ENCODE assay signal across 1 cellular context in the genomic region with DNA sequence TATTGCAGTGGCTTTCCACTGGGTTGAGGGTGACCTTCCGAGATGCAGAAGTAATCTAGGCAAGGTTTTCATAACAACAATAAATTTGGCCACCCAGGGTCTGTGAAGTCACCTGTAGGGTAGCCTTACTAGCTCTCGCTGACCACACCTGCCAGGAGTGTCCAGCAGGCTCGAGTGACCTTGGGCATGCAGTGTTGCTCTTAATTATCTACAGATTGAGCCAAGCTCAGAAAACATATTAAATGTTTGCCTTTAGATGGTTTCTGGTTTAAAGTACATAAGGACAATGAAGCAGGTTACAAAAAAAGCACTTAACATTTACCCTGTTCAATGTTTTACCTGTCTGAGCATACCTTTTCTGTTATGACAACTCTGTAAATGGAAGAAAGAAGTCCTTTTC.
TF ChIP-seq lines count a peak whose summit lies in the region.

No MANE protein-coding gene starts in this region.

TF ChIP-seq in HepG2, 621 proteins besides CTCF, POLR2A, EP300 and RAD21:
- TF ChIP-seq LCORL (IDR thresholded peaks at IDR 0.05) (no peak), LCORL (CRISPR knock-in tag; IDR thresholded peaks at IDR 0.05) (peak; percentile 28; the same call in 1 of the 2 replicates), ZEB1 (IDR thresholded peaks at IDR 0.05; ENCODE audit: insufficient replicate concordance, low read depth) (peak; percentile 83), SOX5 (CRISPR knock-in tag; IDR thresholded peaks at IDR 0.05; ENCODE audit: borderline replicate concordance) (peak; percentile 41; the same call in 1 of the 2 replicates), MAFF (IDR thresholded peaks at IDR 0.05; ENCODE audit: low read depth, low read length) (no peak), ZNF296 (CRISPR knock-in tag; conservative IDR thresholded peaks at IDR 0.05) (peak; percentile 77; the same call in 1 of the 2 replicates), MIXL1 (CRISPR knock-in tag; IDR thresholded peaks at IDR 0.05) (peak; percentile 69; the same call in 1 of the 2 replicates), ZNF816 (CRISPR knock-in tag; IDR thresholded peaks at IDR 0.05; ENCODE audit: borderline replicate concordance) (no peak), NR2C2 (CRISPR knock-in tag; IDR thresholded peaks at IDR 0.05; ENCODE audit: borderline replicate concordance) (0 out of 2 replicates have a peak, but pooled peaks have one; percentile 12), ZFP82 (CRISPR knock-in tag; IDR thresholded peaks at IDR 0.05; ENCODE audit: borderline replicate concordance) (no peak), HDAC2 (CRISPR knock-in tag; IDR thresholded peaks at IDR 0.05) (peak; percentile 33; the same call in 1 of the 2 replicates), SOX6 (IDR thresholded peaks at IDR 0.05) (no peak), SOX6 (CRISPR knock-in tag; IDR thresholded peaks at IDR 0.05) (peak; percentile 72; the same call in 1 of the 2 replicates), ZNF619 (CRISPR knock-in tag; IDR thresholded peaks at IDR 0.05) (no peak), SOX13 (IDR thresholded peaks at IDR 0.05) (no peak), SOX13 (CRISPR knock-in tag; conservative IDR thresholded peaks at IDR 0.05 in 1 of 2, IDR thresholded peaks at IDR 0.05 in 1 of 2) (peak in 1 of 2 experiments; percentile 66; a peak in 2 of 4 replicates), HNF4G (IDR thresholded peaks at IDR 0.05; ENCODE audit: borderline replicate concordance, low read depth, low read length) (0 out of 2 replicates have a peak, but pooled peaks have one; percentile 7), HNF4G (CRISPR knock-in tag; IDR thresholded peaks at IDR 0.05; ENCODE audit: borderline replicate concordance, low read depth) (no peak), ZSCAN29 (CRISPR knock-in tag; conservative IDR thresholded peaks at IDR 0.05) (no peak), TEAD3 (CRISPR knock-in tag; optimal IDR thresholded peaks at IDR 0.05; ENCODE audit: borderline replicate concordance) (peak; percentile 29), SALL1 (CRISPR knock-in tag; IDR thresholded peaks at IDR 0.05) (peak; percentile 44; the same call in 1 of the 2 replicates), ESRRA (CRISPR knock-in tag; IDR thresholded peaks at IDR 0.05; ENCODE audit: low read depth) (0 out of 2 replicates have a peak, but pooled peaks have one; percentile 16), ZNF367 (CRISPR knock-in tag; IDR thresholded peaks at IDR 0.05; ENCODE audit: borderline replicate concordance) (no peak), SAP130 (CRISPR knock-in tag; IDR thresholded peaks at IDR 0.05; ENCODE audit: low read depth) (0 out of 2 replicates have a peak, but pooled peaks have one; percentile 23), BCL6 (CRISPR knock-in tag; IDR thresholded peaks at IDR 0.05) (peak; percentile 43; the same call in 1 of the 2 replicates), ZNF331 (CRISPR knock-in tag; IDR thresholded peaks at IDR 0.05) (no peak)
- TF ChIP-seq, protein P1, sequence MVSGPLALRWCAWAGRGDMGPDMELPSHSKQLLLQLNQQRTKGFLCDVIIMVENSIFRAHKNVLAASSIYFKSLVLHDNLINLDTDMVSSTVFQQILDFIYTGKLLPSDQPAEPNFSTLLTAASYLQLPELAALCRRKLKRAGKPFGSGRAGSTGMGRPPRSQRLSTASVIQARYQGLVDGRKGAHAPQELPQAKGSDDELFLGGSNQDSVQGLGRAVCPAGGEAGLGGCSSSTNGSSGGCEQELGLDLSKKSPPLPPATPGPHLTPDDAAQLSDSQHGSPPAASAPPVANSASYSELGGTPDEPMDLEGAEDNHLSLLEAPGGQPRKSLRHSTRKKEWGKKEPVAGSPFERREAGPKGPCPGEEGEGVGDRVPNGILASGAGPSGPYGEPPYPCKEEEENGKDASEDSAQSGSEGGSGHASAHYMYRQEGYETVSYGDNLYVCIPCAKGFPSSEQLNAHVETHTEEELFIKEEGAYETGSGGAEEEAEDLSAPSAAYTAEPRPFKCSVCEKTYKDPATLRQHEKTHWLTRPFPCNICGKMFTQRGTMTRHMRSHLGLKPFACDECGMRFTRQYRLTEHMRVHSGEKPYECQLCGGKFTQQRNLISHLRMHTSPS (CRISPR knock-in tag; IDR thresholded peaks at IDR 0.05; ENCODE audit: low read depth), result no peak
- TF ChIP-seq, protein P2, sequence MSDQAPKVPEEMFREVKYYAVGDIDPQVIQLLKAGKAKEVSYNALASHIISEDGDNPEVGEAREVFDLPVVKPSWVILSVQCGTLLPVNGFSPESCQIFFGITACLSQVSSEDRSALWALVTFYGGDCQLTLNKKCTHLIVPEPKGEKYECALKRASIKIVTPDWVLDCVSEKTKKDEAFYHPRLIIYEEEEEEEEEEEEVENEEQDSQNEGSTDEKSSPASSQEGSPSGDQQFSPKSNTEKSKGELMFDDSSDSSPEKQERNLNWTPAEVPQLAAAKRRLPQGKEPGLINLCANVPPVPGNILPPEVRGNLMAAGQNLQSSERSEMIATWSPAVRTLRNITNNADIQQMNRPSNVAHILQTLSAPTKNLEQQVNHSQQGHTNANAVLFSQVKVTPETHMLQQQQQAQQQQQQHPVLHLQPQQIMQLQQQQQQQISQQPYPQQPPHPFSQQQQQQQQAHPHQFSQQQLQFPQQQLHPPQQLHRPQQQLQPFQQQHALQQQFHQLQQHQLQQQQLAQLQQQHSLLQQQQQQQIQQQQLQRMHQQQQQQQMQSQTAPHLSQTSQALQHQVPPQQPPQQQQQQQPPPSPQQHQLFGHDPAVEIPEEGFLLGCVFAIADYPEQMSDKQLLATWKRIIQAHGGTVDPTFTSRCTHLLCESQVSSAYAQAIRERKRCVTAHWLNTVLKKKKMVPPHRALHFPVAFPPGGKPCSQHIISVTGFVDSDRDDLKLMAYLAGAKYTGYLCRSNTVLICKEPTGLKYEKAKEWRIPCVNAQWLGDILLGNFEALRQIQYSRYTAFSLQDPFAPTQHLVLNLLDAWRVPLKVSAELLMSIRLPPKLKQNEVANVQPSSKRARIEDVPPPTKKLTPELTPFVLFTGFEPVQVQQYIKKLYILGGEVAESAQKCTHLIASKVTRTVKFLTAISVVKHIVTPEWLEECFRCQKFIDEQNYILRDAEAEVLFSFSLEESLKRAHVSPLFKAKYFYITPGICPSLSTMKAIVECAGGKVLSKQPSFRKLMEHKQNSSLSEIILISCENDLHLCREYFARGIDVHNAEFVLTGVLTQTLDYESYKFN (CRISPR knock-in tag; conservative IDR thresholded peaks at IDR 0.05), result peak; percentile 59
- TF ChIP-seq, protein P3, sequence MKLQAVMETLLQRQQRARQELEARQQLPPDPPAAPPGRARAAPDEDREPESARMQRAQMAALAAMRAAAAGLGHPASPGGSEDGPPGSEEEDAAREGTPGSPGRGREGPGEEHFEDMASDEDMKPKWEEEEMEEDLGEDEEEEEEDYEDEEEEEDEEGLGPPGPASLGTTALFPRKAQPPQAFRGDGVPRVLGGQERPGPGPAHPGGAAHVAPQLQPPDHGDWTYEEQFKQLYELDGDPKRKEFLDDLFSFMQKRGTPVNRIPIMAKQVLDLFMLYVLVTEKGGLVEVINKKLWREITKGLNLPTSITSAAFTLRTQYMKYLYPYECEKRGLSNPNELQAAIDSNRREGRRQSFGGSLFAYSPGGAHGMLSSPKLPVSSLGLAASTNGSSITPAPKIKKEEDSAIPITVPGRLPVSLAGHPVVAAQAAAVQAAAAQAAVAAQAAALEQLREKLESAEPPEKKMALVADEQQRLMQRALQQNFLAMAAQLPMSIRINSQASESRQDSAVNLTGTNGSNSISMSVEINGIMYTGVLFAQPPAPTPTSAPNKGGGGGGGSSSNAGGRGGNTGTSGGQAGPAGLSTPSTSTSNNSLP (IDR thresholded peaks at IDR 0.05; ENCODE audit: low read depth, low read length), result peak; percentile 32; the same call in 1 of the 2 replicates
- TF ChIP-seq, protein P4, sequence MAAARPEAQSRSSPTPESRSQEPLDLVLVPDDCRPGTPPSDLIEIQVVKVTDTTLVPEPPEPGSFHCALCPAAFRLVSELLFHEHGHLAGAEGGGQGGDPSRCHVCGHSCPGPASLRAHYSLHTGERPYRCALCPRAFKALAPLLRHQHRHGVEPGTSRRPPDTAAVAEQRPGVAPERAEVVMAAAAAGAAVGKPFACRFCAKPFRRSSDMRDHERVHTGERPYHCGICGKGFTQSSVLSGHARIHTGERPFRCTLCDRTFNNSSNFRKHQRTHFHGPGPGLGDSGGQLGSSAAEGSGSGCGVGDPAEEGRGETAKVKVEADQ (CRISPR knock-in tag; IDR thresholded peaks at IDR 0.05; ENCODE audit: borderline replicate concordance), result no peak
- TF ChIP-seq, protein P5, sequence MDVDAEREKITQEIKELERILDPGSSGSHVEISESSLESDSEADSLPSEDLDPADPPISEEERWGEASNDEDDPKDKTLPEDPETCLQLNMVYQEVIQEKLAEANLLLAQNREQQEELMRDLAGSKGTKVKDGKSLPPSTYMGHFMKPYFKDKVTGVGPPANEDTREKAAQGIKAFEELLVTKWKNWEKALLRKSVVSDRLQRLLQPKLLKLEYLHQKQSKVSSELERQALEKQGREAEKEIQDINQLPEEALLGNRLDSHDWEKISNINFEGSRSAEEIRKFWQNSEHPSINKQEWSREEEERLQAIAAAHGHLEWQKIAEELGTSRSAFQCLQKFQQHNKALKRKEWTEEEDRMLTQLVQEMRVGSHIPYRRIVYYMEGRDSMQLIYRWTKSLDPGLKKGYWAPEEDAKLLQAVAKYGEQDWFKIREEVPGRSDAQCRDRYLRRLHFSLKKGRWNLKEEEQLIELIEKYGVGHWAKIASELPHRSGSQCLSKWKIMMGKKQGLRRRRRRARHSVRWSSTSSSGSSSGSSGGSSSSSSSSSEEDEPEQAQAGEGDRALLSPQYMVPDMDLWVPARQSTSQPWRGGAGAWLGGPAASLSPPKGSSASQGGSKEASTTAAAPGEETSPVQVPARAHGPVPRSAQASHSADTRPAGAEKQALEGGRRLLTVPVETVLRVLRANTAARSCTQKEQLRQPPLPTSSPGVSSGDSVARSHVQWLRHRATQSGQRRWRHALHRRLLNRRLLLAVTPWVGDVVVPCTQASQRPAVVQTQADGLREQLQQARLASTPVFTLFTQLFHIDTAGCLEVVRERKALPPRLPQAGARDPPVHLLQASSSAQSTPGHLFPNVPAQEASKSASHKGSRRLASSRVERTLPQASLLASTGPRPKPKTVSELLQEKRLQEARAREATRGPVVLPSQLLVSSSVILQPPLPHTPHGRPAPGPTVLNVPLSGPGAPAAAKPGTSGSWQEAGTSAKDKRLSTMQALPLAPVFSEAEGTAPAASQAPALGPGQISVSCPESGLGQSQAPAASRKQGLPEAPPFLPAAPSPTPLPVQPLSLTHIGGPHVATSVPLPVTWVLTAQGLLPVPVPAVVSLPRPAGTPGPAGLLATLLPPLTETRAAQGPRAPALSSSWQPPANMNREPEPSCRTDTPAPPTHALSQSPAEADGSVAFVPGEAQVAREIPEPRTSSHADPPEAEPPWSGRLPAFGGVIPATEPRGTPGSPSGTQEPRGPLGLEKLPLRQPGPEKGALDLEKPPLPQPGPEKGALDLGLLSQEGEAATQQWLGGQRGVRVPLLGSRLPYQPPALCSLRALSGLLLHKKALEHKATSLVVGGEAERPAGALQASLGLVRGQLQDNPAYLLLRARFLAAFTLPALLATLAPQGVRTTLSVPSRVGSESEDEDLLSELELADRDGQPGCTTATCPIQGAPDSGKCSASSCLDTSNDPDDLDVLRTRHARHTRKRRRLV (CRISPR knock-in tag; IDR thresholded peaks at IDR 0.05), result no peak
- TF ChIP-seq, protein P6, sequence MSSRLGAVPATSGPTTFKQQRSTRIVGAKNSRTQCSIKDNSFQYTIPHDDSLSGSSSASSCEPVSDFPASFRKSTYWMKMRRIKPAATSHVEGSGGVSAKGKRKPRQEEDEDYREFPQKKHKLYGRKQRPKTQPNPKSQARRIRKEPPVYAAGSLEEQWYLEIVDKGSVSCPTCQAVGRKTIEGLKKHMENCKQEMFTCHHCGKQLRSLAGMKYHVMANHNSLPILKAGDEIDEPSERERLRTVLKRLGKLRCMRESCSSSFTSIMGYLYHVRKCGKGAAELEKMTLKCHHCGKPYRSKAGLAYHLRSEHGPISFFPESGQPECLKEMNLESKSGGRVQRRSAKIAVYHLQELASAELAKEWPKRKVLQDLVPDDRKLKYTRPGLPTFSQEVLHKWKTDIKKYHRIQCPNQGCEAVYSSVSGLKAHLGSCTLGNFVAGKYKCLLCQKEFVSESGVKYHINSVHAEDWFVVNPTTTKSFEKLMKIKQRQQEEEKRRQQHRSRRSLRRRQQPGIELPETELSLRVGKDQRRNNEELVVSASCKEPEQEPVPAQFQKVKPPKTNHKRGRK (CRISPR knock-in tag; IDR thresholded peaks at IDR 0.05), result no peak
